ENCODE assay signal across 1 cellular context in genomic region chr1:203148127-203148526, GRCh38.
TF ChIP-seq lines count a peak whose summit lies in the region.

No MANE protein-coding gene starts in this region.

TF ChIP-seq in WTC11, 78 proteins besides CTCF, POLR2A, EP300 and RAD21:
- TF ChIP-seq, protein P1, sequence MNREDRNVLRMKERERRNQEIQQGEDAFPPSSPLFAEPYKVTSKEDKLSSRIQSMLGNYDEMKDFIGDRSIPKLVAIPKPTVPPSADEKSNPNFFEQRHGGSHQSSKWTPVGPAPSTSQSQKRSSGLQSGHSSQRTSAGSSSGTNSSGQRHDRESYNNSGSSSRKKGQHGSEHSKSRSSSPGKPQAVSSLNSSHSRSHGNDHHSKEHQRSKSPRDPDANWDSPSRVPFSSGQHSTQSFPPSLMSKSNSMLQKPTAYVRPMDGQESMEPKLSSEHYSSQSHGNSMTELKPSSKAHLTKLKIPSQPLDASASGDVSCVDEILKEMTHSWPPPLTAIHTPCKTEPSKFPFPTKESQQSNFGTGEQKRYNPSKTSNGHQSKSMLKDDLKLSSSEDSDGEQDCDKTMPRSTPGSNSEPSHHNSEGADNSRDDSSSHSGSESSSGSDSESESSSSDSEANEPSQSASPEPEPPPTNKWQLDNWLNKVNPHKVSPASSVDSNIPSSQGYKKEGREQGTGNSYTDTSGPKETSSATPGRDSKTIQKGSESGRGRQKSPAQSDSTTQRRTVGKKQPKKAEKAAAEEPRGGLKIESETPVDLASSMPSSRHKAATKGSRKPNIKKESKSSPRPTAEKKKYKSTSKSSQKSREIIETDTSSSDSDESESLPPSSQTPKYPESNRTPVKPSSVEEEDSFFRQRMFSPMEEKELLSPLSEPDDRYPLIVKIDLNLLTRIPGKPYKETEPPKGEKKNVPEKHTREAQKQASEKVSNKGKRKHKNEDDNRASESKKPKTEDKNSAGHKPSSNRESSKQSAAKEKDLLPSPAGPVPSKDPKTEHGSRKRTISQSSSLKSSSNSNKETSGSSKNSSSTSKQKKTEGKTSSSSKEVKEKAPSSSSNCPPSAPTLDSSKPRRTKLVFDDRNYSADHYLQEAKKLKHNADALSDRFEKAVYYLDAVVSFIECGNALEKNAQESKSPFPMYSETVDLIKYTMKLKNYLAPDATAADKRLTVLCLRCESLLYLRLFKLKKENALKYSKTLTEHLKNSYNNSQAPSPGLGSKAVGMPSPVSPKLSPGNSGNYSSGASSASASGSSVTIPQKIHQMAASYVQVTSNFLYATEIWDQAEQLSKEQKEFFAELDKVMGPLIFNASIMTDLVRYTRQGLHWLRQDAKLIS (CRISPR knock-in tag; IDR thresholded peaks at IDR 0.05; ENCODE audit: borderline replicate concordance) = no peak
- TF ChIP-seq ATF3 (CRISPR knock-in tag; conservative IDR thresholded peaks at IDR 0.05) = no peak
- TF ChIP-seq EMX1 (CRISPR knock-in tag; IDR thresholded peaks at IDR 0.05) = no peak
- peak; percentile 77; the same call in 1 of the 2 replicates for TF ChIP-seq ESRRA (CRISPR knock-in tag; IDR thresholded peaks at IDR 0.05; ENCODE audit: borderline replicate concordance)
- TF ChIP-seq MLX (CRISPR knock-in tag; IDR thresholded peaks at IDR 0.05) = no peak
- TF ChIP-seq TEAD1 (CRISPR knock-in tag; IDR thresholded peaks at IDR 0.05) = no peak
- TF ChIP-seq ZNF416 (CRISPR knock-in tag; IDR thresholded peaks at IDR 0.05) = no peak
- no peak for TF ChIP-seq USF1 (CRISPR knock-in tag; IDR thresholded peaks at IDR 0.05)
TF ChIP-seq in WTC11: peak in this region for 1.
